2 cellular contexts compared by ENCODE assay signal in genomic region chr19:1006711-1007398, GRCh38.
TF ChIP-seq lines count a peak whose summit lies in the region.

No MANE protein-coding gene starts in this region.

TF ChIP-seq in IMR-90, 13 proteins besides CTCF, POLR2A, EP300 and RAD21:
- TF ChIP-seq RCOR1 (IDR thresholded peaks at IDR 0.05; ENCODE audit: insufficient replicate concordance, low read length) (no peak), MAZ (IDR thresholded peaks at IDR 0.05; ENCODE audit: borderline replicate concordance, low read depth, low read length) (no peak), USF2 (IDR thresholded peaks at IDR 0.05; ENCODE audit: low read depth, low read length) (no peak), BHLHE40 (IDR thresholded peaks at IDR 0.05; ENCODE audit: low read depth, low read length) (no peak), CHD1 (IDR thresholded peaks at IDR 0.05; ENCODE audit: low read depth, low read length) (no peak), FOS (IDR thresholded peaks at IDR 0.05; ENCODE audit: low read depth, low read length) (no peak), RFX5 (IDR thresholded peaks at IDR 0.05; ENCODE audit: low read depth, low read length) (no peak), ELK1 (IDR thresholded peaks at IDR 0.05; ENCODE audit: borderline replicate concordance, low read depth, low read length) (no peak), SMC3 (IDR thresholded peaks at IDR 0.05; ENCODE audit: low read depth, low read length) (no peak), MXI1 (IDR thresholded peaks at IDR 0.05; ENCODE audit: borderline replicate concordance, low read depth, low read length) (no peak), MAFK (IDR thresholded peaks at IDR 0.05; ENCODE audit: low read depth, low read length) (no peak), CEBPB (IDR thresholded peaks at IDR 0.05; ENCODE audit: low read depth, low read length) (no peak), NFE2L2 (IDR thresholded peaks at IDR 0.05; ENCODE audit: low read depth, low read length) (no peak)

TF ChIP-seq in GM23338, 12 proteins besides CTCF, POLR2A, EP300 and RAD21:
- TF ChIP-seq ETS1 (IDR thresholded peaks at IDR 0.05) (no peak), ZNF462 (CRISPR knock-in tag; IDR thresholded peaks at IDR 0.05) (no peak), EZH2phosphoT487 (IDR thresholded peaks at IDR 0.05; ENCODE audit: unreplicated experiment) (no peak), ZNF331 (CRISPR knock-in tag; IDR thresholded peaks at IDR 0.05; ENCODE audit: low read depth) (no peak), NANOG (IDR thresholded peaks at IDR 0.05; ENCODE audit: borderline replicate concordance) (no peak), EZH2 (IDR thresholded peaks at IDR 0.05; ENCODE audit: low read depth, unreplicated experiment) (no peak)
